Comparison of ENCODE assay signal across 24 cellular contexts in genomic region chr6:29811377-29811776, GRCh38. TPM values are rescaled to one million over a fixed set of nuclear protein-coding genes. Genes with fewer than 3 reads are reported as not detected.
DNase-seq lines count a peak whose midpoint lies in the region; ATAC-seq, FAIRE-seq and TF ChIP-seq lines count a peak whose summit lies in the region.
"Had no signal": no experiment of that assay in that cellular context is flagged by ENCODE, and none has a peak within 500 bp of the region (broad histone marks: within the 10 kb centered on the region; RNA-seq: fewer than 3 reads in every experiment).

No MANE protein-coding gene starts in this region.

- no peaks in the 10 kb centered on the region for H3K4me1 ChIP-seq in vagina
- H3K4me1 ChIP-seq: A549 had no signal

- H3K36me3 ChIP-seq in bronchial epithelial cell (ENCODE audit: control insufficient read depth, insufficient read depth, low read length) (no peaks in the 10 kb centered on the region), vagina (no peaks in the 10 kb centered on the region)
- H3K36me3 ChIP-seq: BLaER1 treated with 17β-estradiol and CSF1 and Interleukin-3, amounts not matched to agents 10 nM and 100 nM had no signal

- peak overlapping the region; percentile 18 for H3K27ac Mint-ChIP-seq in activated CD4-positive, alpha-beta T cell treated with anti-CD3 and anti-CD28 coated beads, Interleukin-2, amount 10 ng/mL, durations not matched to agents 24 days and 14 days
- H3K27ac Mint-ChIP-seq: B cell; CD4-positive, alpha-beta T cell; CD8-positive, alpha-beta T cell had no signal

- H3K27ac ChIP-seq in vagina = no peak overlapping the region
- H3K27ac ChIP-seq: 22Rv1; A549; BLaER1 treated with 17β-estradiol and CSF1 and Interleukin-3, amounts not matched to agents 10 nM and 100 nM; C4-2B had no signal

- H3K27me3 Mint-ChIP-seq in activated CD4-positive, alpha-beta T cell treated with anti-CD3 and anti-CD28 coated beads, Interleukin-2, amount 10 ng/mL, durations not matched to agents 24 days and 14 days = peaks cover 30% of the 10 kb centered on the region

- FAIRE-seq in bronchial epithelial cell (lab: Jason Lieb, UNC) = peak; percentile 32
- FAIRE-seq: A549, D721Med, G401.6, GM12891 had no signal

- no peak for ATAC-seq in GM18517 (IDR thresholded peaks at IDR 0.05; ENCODE audit: unreplicated experiment)
- ATAC-seq: A549; CD8-positive, alpha-beta T cell had no signal

- H3K4me3 ChIP-seq in bronchial epithelial cell (ENCODE audit: low read depth, low read length) (no peak overlapping the region), vagina (no peak overlapping the region)
- H3K4me3 ChIP-seq: A549; BLaER1 treated with 17β-estradiol and CSF1 and Interleukin-3, amounts not matched to agents 10 nM and 100 nM had no signal

- no peaks in the 10 kb centered on the region for H3K9me3 ChIP-seq in vagina
- H3K9me3 ChIP-seq: A549; BLaER1 treated with 17β-estradiol and CSF1 and Interleukin-3, amounts not matched to agents 10 nM and 100 nM; Caco-2 had no signal

- H3K27me3 ChIP-seq in bronchial epithelial cell (ENCODE audit: control insufficient read depth, insufficient read depth, low read length) = no peaks in the 10 kb centered on the region
- H3K27me3 ChIP-seq in vagina = no peaks in the 10 kb centered on the region
- H3K27me3 ChIP-seq: BLaER1 treated with 17β-estradiol and CSF1 and Interleukin-3, amounts not matched to agents 10 nM and 100 nM had no signal

- no peaks in the 10 kb centered on the region for H3K9me3 Mint-ChIP-seq in activated CD4-positive, alpha-beta T cell treated with anti-CD3 and anti-CD28 coated beads, Interleukin-2, amount 10 ng/mL, durations not matched to agents 24 days and 14 days
- H3K9me3 Mint-ChIP-seq: CD4-positive, alpha-beta T cell; CD8-positive, alpha-beta T cell had no signal

- H3K4me3 Mint-ChIP-seq in activated CD4-positive, alpha-beta T cell treated with anti-CD3 and anti-CD28 coated beads, Interleukin-2, amount 10 ng/mL, durations not matched to agents 24 days and 14 days = no peak overlapping the region
- H3K4me3 Mint-ChIP-seq: B cell; CD4-positive, alpha-beta T cell; CD8-positive, alpha-beta T cell had no signal

- intact Hi-C loops in activated CD4-positive, alpha-beta T cell treated with anti-CD3 and anti-CD28 coated beads, Interleukin-2, amount 10 ng/mL, durations not matched to agents 24 days and 14 days (cut with micrococcal nuclease) = no loop called here
- intact Hi-C loops in posterior vena cava (cut with DNase I) = no loop called here
- intact Hi-C loops in vagina (cut with DNase I) = no loop called here

- no peaks in the 10 kb centered on the region for H3K4me1 Mint-ChIP-seq in activated CD4-positive, alpha-beta T cell treated with anti-CD3 and anti-CD28 coated beads, Interleukin-2, amount 10 ng/mL, durations not matched to agents 24 days and 14 days
- H3K4me1 Mint-ChIP-seq: B cell had no signal

- H3K36me3 Mint-ChIP-seq in activated CD4-positive, alpha-beta T cell treated with anti-CD3 and anti-CD28 coated beads, Interleukin-2, amount 10 ng/mL, durations not matched to agents 24 days and 14 days (ENCODE audit: low read depth) = no peaks in the 10 kb centered on the region
- H3K36me3 Mint-ChIP-seq: CD8-positive, alpha-beta T cell had no signal

- TF ChIP-seq POLR2A in vagina (IDR thresholded peaks at IDR 0.05) = no peak

- DNase-seq in activated CD4-positive, alpha-beta T cell treated with anti-CD3 and anti-CD28 coated beads, Interleukin-2, amount 10 ng/mL, durations not matched to agents 24 days and 14 days = no peak
- no peak for DNase-seq in activated CD4-positive, alpha-beta T cell treated with anti-CD3 and anti-CD28 coated beads for 4 hours
- no peak for DNase-seq in bronchial epithelial cell (ENCODE audit: low read depth)
- DNase-seq in posterior vena cava (ENCODE audit: low spot score) = peak; percentile 8
- DNase-seq in vagina (ENCODE audit: extremely low spot score in 2 of 2) = peak; percentile 29 to 92
- no peak for DNase-seq in stimulated activated naive CD4-positive, alpha-beta T cell treated with Interleukin-2 at 50 U/mL for 16 hours (lab: John Stamatoyannopoulos, UW)
- DNase-seq in UCSD-AML1 (lab: John Stamatoyannopoulos, UW; ENCODE audit: unreplicated experiment) = no peak
- DNase-seq: AML-193; Caco-2; Calu3; CD4-positive, alpha-beta T cell; CD8-positive, alpha-beta T cell; DMS79 treated with DMSO at 0.1 percent for 48 hours; GF-D8 had no signal

- TF ChIP-seq CTCF in bronchial epithelial cell (IDR thresholded peaks at IDR 0.05; ENCODE audit: insufficient read depth, low read length, severe bottlenecking) (no peak), vagina (IDR thresholded peaks at IDR 0.05) (no peak)

RNA-seq across cellular contexts. Expression of gene HLA-G, which starts 16.2 kb away (rescaled TPM):
- 0.85 and 1.2 TPM in 2 replicates for total RNA-seq in activated CD4-positive, alpha-beta T cell treated with anti-CD3 and anti-CD28 coated beads, Interleukin-2, amount 10 ng/mL, durations not matched to agents 24 days and 14 days
- 4.9 and 13.2 TPM in 2 replicates for total RNA-seq in bronchial epithelial cell
- total RNA-seq in posterior vena cava = under 1 TPM in 1 of 2 donors, not detected in 1; 0.19 TPM
- not detected for total RNA-seq in vagina
- total RNA-seq: A172, Caco-2 had no signal

Comparison
In these comparisons a context has a peak if more than half of its experiments do, and no peak if none do; other contexts are left out.
1. DNase-seq: peak in posterior vena cava (single experiment) and vagina (2 of 2); none in activated CD4-positive, alpha-beta T cell treated with anti-CD3 and anti-CD28 coated beads, Interleukin-2, amount 10 ng/mL, durations not matched to agents 24 days and 14 days (single experiment), activated CD4-positive, alpha-beta T cell treated with anti-CD3 and anti-CD28 coated beads for 4 hours (0 of 2), bronchial epithelial cell (single experiment), stimulated activated naive CD4-positive, alpha-beta T cell treated with Interleukin-2 at 50 U/mL for 16 hours (single experiment) and UCSD-AML1 (single experiment).